In the genomic region with DNA sequence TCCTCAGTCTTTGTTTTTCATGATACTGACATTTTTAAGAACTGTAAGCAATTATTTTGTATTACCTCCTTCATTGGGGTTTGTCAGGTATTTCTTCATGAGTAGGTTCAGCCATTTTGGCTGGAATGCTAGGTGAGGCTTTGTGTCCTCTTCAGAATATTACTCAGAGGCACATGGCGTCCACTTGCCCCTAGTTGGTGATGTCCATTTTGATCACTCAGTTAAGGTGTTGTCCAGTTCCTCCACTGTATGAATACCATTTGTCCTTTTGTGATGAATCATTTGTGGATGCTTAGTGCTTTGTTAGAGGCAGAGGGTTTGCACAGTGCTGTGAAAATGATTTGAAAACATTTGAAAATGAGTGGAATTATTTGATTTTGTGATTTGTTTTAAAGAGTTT, we compare ENCODE assay signal across 17 cellular contexts. TPM values are rescaled to one million over a fixed set of nuclear protein-coding genes. Genes with fewer than 3 reads are reported as not detected.
DNase-seq lines count a peak whose midpoint lies in the region; FAIRE-seq and TF ChIP-seq lines count a peak whose summit lies in the region.
"Had no signal": no experiment of that assay in that cellular context is flagged by ENCODE, and none has a peak within 500 bp of the region (broad histone marks: within the 10 kb centered on the region; RNA-seq: fewer than 3 reads in every experiment).

No MANE protein-coding gene starts in this region.

- no peak overlapping the region for H4K8ac ChIP-seq in trophoblast cell (ENCODE audit: low read depth, low read length)

- H3K36me3 ChIP-seq in astrocyte (ENCODE audit: insufficient read depth, low read length) (no peaks in the 10 kb centered on the region), trophoblast cell (ENCODE audit: control insufficient read depth in 1 of 2, insufficient read depth in 2 of 2, low read length in 2 of 2) (no peaks in the 10 kb centered on the region)
- H3K36me3 ChIP-seq: BLaER1 had no signal

- H3K23ac ChIP-seq in trophoblast cell (ENCODE audit: low read length), result no peak overlapping the region

- H3K4me1 ChIP-seq in astrocyte (ENCODE audit: insufficient read depth, low read length), result peaks cover 6% of the 10 kb centered on the region
- no peaks in the 10 kb centered on the region for H3K4me1 ChIP-seq in trophoblast cell (ENCODE audit: control insufficient read depth in 1 of 2, insufficient read depth in 2 of 2, low read length in 2 of 2)
- H3K4me1 ChIP-seq: BLaER1 had no signal

- no peaks in the 10 kb centered on the region for H3K79me1 ChIP-seq in trophoblast cell (ENCODE audit: low read length)

- FAIRE-seq in astrocyte (lab: Jason Lieb, UNC) (no peak), H54 (lab: Jason Lieb, UNC) (no peak)
- FAIRE-seq: A549, GM12891, GM19239 had no signal

- H2BK120ac ChIP-seq in trophoblast cell (ENCODE audit: insufficient read depth, low read length, poor library complexity), result no peak overlapping the region

- no peak overlapping the region for H2BK12ac ChIP-seq in trophoblast cell (ENCODE audit: low read length)

- no peak overlapping the region for H4K12ac ChIP-seq in trophoblast cell (ENCODE audit: low read depth, low read length)

- no CpG with 5 or more reads among the region's 1 CpG for WGBS in trophoblast cell (ENCODE audit: extremely low coverage, insufficient coverage, insufficient read length)

- H3K4me1 Mint-ChIP-seq in astrocyte (ENCODE audit: low read depth, unreplicated experiment), result peaks cover 12% of the 10 kb centered on the region
- H3K4me1 Mint-ChIP-seq: GM23338 had no signal

- peak; percentile 39 for DNase-seq in DMS53 (lab: John Stamatoyannopoulos, UW)
- no peak for DNase-seq in DMS53 treated with DMSO at 0.1 percent for 48 hours (lab: John Stamatoyannopoulos, UW; ENCODE audit: unreplicated experiment)
- no peak for DNase-seq in astrocyte (ENCODE audit: low read depth)
- peak; percentile 41 to 67 for DNase-seq in trophoblast cell
- DNase-seq in inferior parietal cortex (ENCODE audit: extremely low spot score), result no peak
- no peak for DNase-seq in SW480 (ENCODE audit: low spot score)
- no peak for DNase-seq in H54 (ENCODE audit: insufficient read length, low spot score)
- DNase-seq: Calu3; CD4-positive, alpha-beta memory T cell; H9 had no signal

- no peak overlapping the region for H3K4ac ChIP-seq in trophoblast cell (ENCODE audit: low read depth, low read length)

- H3K18ac ChIP-seq in trophoblast cell (ENCODE audit: low read length), result no peak overlapping the region

- H3K9me3 ChIP-seq in astrocyte (ENCODE audit: insufficient read depth, low read depth, low read length) (no peaks in the 10 kb centered on the region), trophoblast cell (ENCODE audit: insufficient read depth, low read depth, low read length) (no peaks in the 10 kb centered on the region)
- H3K9me3 ChIP-seq: A549 had no signal

- H2AK5ac ChIP-seq in trophoblast cell (ENCODE audit: low read length), result no peak overlapping the region

- H3K79me2 ChIP-seq in astrocyte (ENCODE audit: insufficient read depth, low read length) (no peaks in the 10 kb centered on the region), trophoblast cell (ENCODE audit: control insufficient read depth, insufficient read depth, low read length, poor library complexity) (no peaks in the 10 kb centered on the region)

- no peak overlapping the region for H4K91ac ChIP-seq in trophoblast cell (ENCODE audit: low read depth, low read length)

- TF ChIP-seq POLR2A in H54 (IDR thresholded peaks at IDR 0.05; ENCODE audit: low read depth, low read length), result no peak

- H3K27ac Mint-ChIP-seq in astrocyte (ENCODE audit: unreplicated experiment), result peak overlapping the region; percentile 41
- H3K27ac Mint-ChIP-seq: CD14-positive monocyte; CD4-positive, alpha-beta memory T cell; GM23338; H9 had no signal

- H4K20me1 ChIP-seq in astrocyte (ENCODE audit: insufficient read depth, low read length), result no peaks in the 10 kb centered on the region
- H4K20me1 ChIP-seq: BLaER1 had no signal

- H3K4me2 ChIP-seq in astrocyte (ENCODE audit: low read length) (no peak overlapping the region), trophoblast cell (ENCODE audit: low read length) (no peak overlapping the region)
- H3K4me2 ChIP-seq: BLaER1, GM23338, KMS-11 had no signal

- H3K14ac ChIP-seq in trophoblast cell (ENCODE audit: low read length), result no peak overlapping the region

- peaks cover 2% of the 10 kb centered on the region for H3K9me3 Mint-ChIP-seq in astrocyte (ENCODE audit: unreplicated experiment)
- H3K9me3 Mint-ChIP-seq: CD4-positive, alpha-beta memory T cell had no signal

- H3K4me3 Mint-ChIP-seq in astrocyte (ENCODE audit: unreplicated experiment), result no peak overlapping the region
- H3K4me3 Mint-ChIP-seq: CD14-positive monocyte; CD4-positive, alpha-beta memory T cell; GM23338; H9 had no signal

- H2BK5ac ChIP-seq in trophoblast cell (ENCODE audit: low read depth, low read length, poor library complexity), result no peak overlapping the region

- peaks cover 12% of the 10 kb centered on the region for H3K27me3 Mint-ChIP-seq in astrocyte (ENCODE audit: low read depth, unreplicated experiment)

- no peak for TF ChIP-seq CTCF in astrocyte (IDR thresholded peaks at IDR 0.05; ENCODE audit: insufficient read depth, low read depth, low read length)

- H2AFZ ChIP-seq in astrocyte (ENCODE audit: low read depth, low read length), result no peak overlapping the region
- no peak overlapping the region for H2AFZ ChIP-seq in trophoblast cell (ENCODE audit: insufficient read depth, low read length, poor library complexity)
- H2AFZ ChIP-seq: GM23338 had no signal

- no peaks in the 10 kb centered on the region for H3K27me3 ChIP-seq in astrocyte (ENCODE audit: insufficient read depth, low read length)
- H3K27me3 ChIP-seq in trophoblast cell (ENCODE audit: insufficient read depth, low read length), result no peaks in the 10 kb centered on the region
- H3K27me3 ChIP-seq: BLaER1 had no signal

- H3K36me3 Mint-ChIP-seq in astrocyte (ENCODE audit: low read depth, unreplicated experiment), result no peaks in the 10 kb centered on the region
- H3K36me3 Mint-ChIP-seq: CD4-positive, alpha-beta memory T cell had no signal

- H3K4me3 ChIP-seq in astrocyte (ENCODE audit: insufficient read depth, low read depth, low read length) (no peak overlapping the region), trophoblast cell (ENCODE audit: low read depth, low read length) (no peak overlapping the region)
- H3K4me3 ChIP-seq: A549, BLaER1, GM23338 had no signal

- no peak overlapping the region for H3K9ac ChIP-seq in astrocyte (ENCODE audit: low read length)
- no peak overlapping the region for H3K9ac ChIP-seq in trophoblast cell (ENCODE audit: low read length)
- H3K9ac ChIP-seq: BLaER1, KMS-11 had no signal

- H3K27ac ChIP-seq in astrocyte (ENCODE audit: low read depth, low read length) (no peak overlapping the region), trophoblast cell (ENCODE audit: low read depth, low read length) (no peak overlapping the region)
- H3K27ac ChIP-seq: A549, BLaER1, KMS-11 had no signal

RNA-seq across cellular contexts. Expression of a gene that starts 4.7 kb away (rescaled TPM):
- 0.43 TPM in 1 of 2 replicates, not detected in the other for total RNA-seq in astrocyte
- polyA plus RNA-seq in trophoblast cell (2013), result not detected in 2 replicates
- total RNA-seq: GM23338, H9 had no signal
- polyA plus RNA-seq: CD4-positive, alpha-beta memory T cell; GM23338 had no signal

RNA-seq across cellular contexts. Expression of a gene that starts 49.0 kb away (rescaled TPM):
- 6.9 and 7.5 TPM in 2 replicates for total RNA-seq in astrocyte
- 35.1 and 36.4 TPM in 2 replicates for polyA plus RNA-seq in trophoblast cell (2013)
- polyA plus RNA-seq: GM23338 had no signal

Comparison
In these comparisons a context has a peak if more than half of its experiments do, and no peak if none do; other contexts are left out.
1. DNase-seq: peak in DMS53 (single experiment) and trophoblast cell (2 of 2); none in DMS53 treated with DMSO at 0.1 percent for 48 hours (single experiment), astrocyte (single experiment), inferior parietal cortex (single experiment), SW480 (single experiment) and H54 (single experiment).